In the genomic region with DNA sequence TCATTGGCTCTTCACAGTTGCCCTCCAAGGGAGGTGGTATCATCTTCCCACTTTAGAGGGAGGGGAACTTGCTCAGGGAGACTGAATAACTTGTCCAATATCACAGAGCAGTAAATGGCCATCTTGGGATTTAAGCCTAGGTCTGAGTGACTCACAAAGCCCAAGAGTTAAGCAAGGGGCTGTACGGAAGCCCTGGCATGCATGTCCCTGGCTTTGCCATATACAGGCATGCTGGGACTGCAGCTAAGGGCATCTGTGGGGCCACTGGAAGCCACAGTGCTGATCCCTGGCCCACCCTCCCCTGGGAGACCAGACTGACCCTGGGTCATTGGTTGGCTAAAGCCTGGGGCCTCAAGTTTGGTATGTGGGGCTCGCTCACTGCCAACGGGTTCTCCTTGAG, we compare ENCODE assay signal across 9 cellular contexts. TPM values are rescaled to one million over a fixed set of nuclear protein-coding genes. Genes with fewer than 3 reads are reported as not detected.
A peak's percentile ranks its signal among the peaks of the same experiment; 100 is the strongest.
DNase-seq lines count a peak whose midpoint lies in the region; ATAC-seq and TF ChIP-seq lines count a peak whose summit lies in the region.
"Had no signal": no experiment of that assay in that cellular context is flagged by ENCODE, and none has a peak within 500 bp of the region (broad histone marks: within the 10 kb centered on the region; RNA-seq: fewer than 3 reads in every experiment).

No MANE protein-coding gene starts in this region.

- no peak for TF ChIP-seq CTCF in colonic mucosa (IDR thresholded peaks at IDR 0.05)

- H3K27ac Mint-ChIP-seq in natural killer cell treated with Interleukin-12 subunit alpha and Interleukin-12 subunit beta and Interleukin-15 and Interleukin-18, amount 100 ng/mL, for 72 hours = peak overlapping the region; percentile 97 to 99

- H3K36me3 ChIP-seq in colonic mucosa = no peaks in the 10 kb centered on the region

- intact Hi-C loops in colonic mucosa (cut with DNase I) = loop anchor here (5.0 kb wide), 1 partner anchor 43 kb away; no protein-coding TSS in a partner anchor

- no peaks in the 10 kb centered on the region for H3K27me3 Mint-ChIP-seq in natural killer cell treated with Interleukin-12 subunit alpha and Interleukin-12 subunit beta and Interleukin-15 and Interleukin-18, amount 100 ng/mL, for 72 hours

- peaks cover 72 to 73% of the 10 kb centered on the region in 2 donors for H3K4me1 Mint-ChIP-seq in natural killer cell treated with Interleukin-12 subunit alpha and Interleukin-12 subunit beta and Interleukin-15 and Interleukin-18, amount 100 ng/mL, for 72 hours (ENCODE audit: low read depth in 2 of 2)

- no peaks in the 10 kb centered on the region for H3K9me3 ChIP-seq in colonic mucosa

- H3K27me3 ChIP-seq in colonic mucosa = no peaks in the 10 kb centered on the region

- DNase-seq in AML-193 (lab: John Stamatoyannopoulos, UW) (peak; percentile 22 to 39), NOMO-1 treated with DMSO at 0.1 percent for 48 hours (lab: John Stamatoyannopoulos, UW; ENCODE audit: unreplicated experiment) (peak; percentile 32), colonic mucosa (no peak), KG1 (lab: John Stamatoyannopoulos, UW) (no peak), D341Med (ENCODE audit: low spot score) (no peak), retina (no peak), NCI-H2196 (lab: John Stamatoyannopoulos, UW; ENCODE audit: unreplicated experiment) (no peak)
- DNase-seq in natural killer cell treated with Interleukin-12 subunit alpha and Interleukin-12 subunit beta and Interleukin-15 and Interleukin-18, amount 100 ng/mL, for 72 hours (ENCODE audit: low spot score) = no peak
- DNase-seq: DMS79 treated with DMSO at 0.1 percent for 48 hours had no signal

- peak overlapping the region; percentile 45 to 99 for H3K9ac ChIP-seq in colonic mucosa (ENCODE audit: low read depth in 2 of 2, low read length in 2 of 2)

- no peaks in the 10 kb centered on the region for H3K9me3 Mint-ChIP-seq in natural killer cell treated with Interleukin-12 subunit alpha and Interleukin-12 subunit beta and Interleukin-15 and Interleukin-18, amount 100 ng/mL, for 72 hours

- H3K4me1 ChIP-seq in colonic mucosa = peaks cover 30% of the 10 kb centered on the region

- H3K27ac ChIP-seq in colonic mucosa = peak overlapping the region; percentile 92

- peak overlapping the region; percentile 86 for H3K4me3 Mint-ChIP-seq in natural killer cell treated with Interleukin-12 subunit alpha and Interleukin-12 subunit beta and Interleukin-15 and Interleukin-18, amount 100 ng/mL, for 72 hours

- no peak for ATAC-seq in natural killer cell treated with Interleukin-12 subunit alpha and Interleukin-12 subunit beta and Interleukin-15 and Interleukin-18, amount 100 ng/mL, for 72 hours

- H3K36me3 Mint-ChIP-seq in natural killer cell treated with Interleukin-12 subunit alpha and Interleukin-12 subunit beta and Interleukin-15 and Interleukin-18, amount 100 ng/mL, for 72 hours = no peaks in the 10 kb centered on the region

- no peak overlapping the region for H3K4me3 ChIP-seq in colonic mucosa

RNA-seq across cellular contexts. Expression of a gene that starts 3.1 kb away (rescaled TPM):
- total RNA-seq in colonic mucosa = 10 to 100 TPM; 41.2 to 42.8 TPM
- 10 to 100 TPM; 18.8 to 19.7 TPM for total RNA-seq in natural killer cell treated with Interleukin-12 subunit alpha and Interleukin-12 subunit beta and Interleukin-15 and Interleukin-18, amount 100 ng/mL, for 72 hours

RNA-seq across cellular contexts. Expression of a gene that starts 50.7 kb away (rescaled TPM):
- under 1 TPM in 1 of 2 donors, not detected in 1; 0.07 TPM for total RNA-seq in colonic mucosa
- total RNA-seq in natural killer cell treated with Interleukin-12 subunit alpha and Interleukin-12 subunit beta and Interleukin-15 and Interleukin-18, amount 100 ng/mL, for 72 hours = not detected

Comparison
In these comparisons a context has a peak if more than half of its experiments do, and no peak if none do; other contexts are left out.
1. DNase-seq: peak in AML-193 (2 of 2) and NOMO-1 treated with DMSO at 0.1 percent for 48 hours (single experiment); none in colonic mucosa (single experiment), natural killer cell treated with Interleukin-12 subunit alpha and Interleukin-12 subunit beta and Interleukin-15 and Interleukin-18, amount 100 ng/mL, for 72 hours (single experiment), KG1 (single experiment), D341Med (single experiment), retina (single experiment) and NCI-H2196 (single experiment).